Comparison of ENCODE assay signal across 14 cellular contexts in the genomic region with DNA sequence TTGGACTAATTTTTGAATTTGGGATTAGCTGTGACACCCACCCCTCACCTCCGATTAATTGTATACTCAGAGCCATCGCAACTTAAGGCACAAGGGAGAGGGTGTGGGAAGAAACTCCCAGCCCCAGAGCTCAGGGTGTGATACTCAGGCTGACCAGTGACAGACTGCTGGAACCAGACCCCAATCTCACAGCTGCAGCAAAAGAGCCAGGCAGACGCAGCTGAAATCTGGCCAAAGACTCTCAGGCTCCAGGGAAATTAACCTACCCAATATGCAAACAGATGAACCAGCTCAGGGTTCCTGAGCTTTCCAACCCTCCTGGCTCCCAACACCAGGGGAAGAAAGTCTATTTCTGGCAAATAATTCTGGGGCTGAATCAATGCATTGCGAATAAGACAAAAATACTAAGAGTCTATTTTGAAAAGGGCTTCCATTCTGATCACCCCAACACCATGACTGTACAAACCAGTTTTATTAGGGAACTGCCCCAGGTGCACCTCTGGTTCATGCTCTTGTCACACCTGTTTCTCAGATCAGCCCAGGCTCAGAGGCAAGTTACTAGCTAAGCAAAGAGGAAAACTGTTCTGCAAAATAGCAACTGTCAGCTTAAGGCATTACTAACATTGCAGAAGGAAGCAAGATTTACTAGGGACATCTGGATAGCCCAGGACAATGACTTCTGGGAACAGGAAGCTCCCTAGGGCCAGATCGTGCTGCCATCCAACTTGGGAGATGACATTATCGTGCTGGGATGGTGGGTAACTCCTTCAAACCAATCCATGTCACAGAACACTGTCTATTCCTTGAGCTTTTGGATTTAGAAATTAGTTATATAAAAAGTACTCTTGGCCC. TPM values are rescaled to one million over a fixed set of nuclear protein-coding genes. Genes with fewer than 3 reads are reported as not detected.
DNase-seq lines count a peak whose midpoint lies in the region; ATAC-seq and TF ChIP-seq lines count a peak whose summit lies in the region.
"Had no signal": no experiment of that assay in that cellular context is flagged by ENCODE, and none has a peak within 500 bp of the region (broad histone marks: within the 10 kb centered on the region; RNA-seq: fewer than 3 reads in every experiment).

No MANE protein-coding gene starts in this region.

- H3K27ac ChIP-seq in Karpas-422 (ENCODE audit: low read length) (peak overlapping the region; percentile 64), cingulate gyrus (ENCODE audit: low read depth, low read length) (peak overlapping the region; percentile 33), mesenchymal stem cell (ENCODE audit: low read length, poor library complexity, severe bottlenecking) (no peak overlapping the region), testis (peak overlapping the region in 1 of 2 donors; percentile 45)
- H3K27ac ChIP-seq: HL-60, lower lobe of right lung, pancreas had no signal

- no peak overlapping the region for H2BK5ac ChIP-seq in mesenchymal stem cell (ENCODE audit: low read depth, low read length, poor library complexity, severe bottlenecking)

- WGBS in mesenchymal stem cell = 96% methylated on average over 5 of the region's 6 CpGs
- WGBS in testis, 2 donors = 57 to 58% methylated on average over 6 of the region's 6 CpGs

- no peak overlapping the region for H3K9ac ChIP-seq in Karpas-422 (ENCODE audit: low read length)
- peak overlapping the region; percentile 31 for H3K9ac ChIP-seq in mesenchymal stem cell (ENCODE audit: low read length)

- no peak for DNase-seq in Karpas-422
- no peak for DNase-seq in mesenchymal stem cell
- DNase-seq in testis = peak; percentile 63
- no peak for DNase-seq in DMS153 treated with DMSO at 0.1 percent for 48 hours (lab: John Stamatoyannopoulos, UW; ENCODE audit: unreplicated experiment)
- DNase-seq in superior temporal gyrus (ENCODE audit: extremely low spot score) = no peak
- no peak for DNase-seq in activated CD4-positive, alpha-beta T cell treated with anti-CD3 and anti-CD28 coated beads for 1 hour
- DNase-seq: activated naive CD8-positive, alpha-beta T cell treated with anti-CD3 and anti-CD28 coated beads for 36 hours; lower lobe of right lung; NCI-H345; pancreas; SHP77 treated with DMSO at 0.1 percent for 48 hours had no signal

- H2BK12ac ChIP-seq in mesenchymal stem cell (ENCODE audit: low read length in 2 of 2) = no peak overlapping the region

- peaks cover 63% of the 10 kb centered on the region for H3K4me1 ChIP-seq in Karpas-422 (ENCODE audit: low read length)
- peaks cover 4% of the 10 kb centered on the region for H3K4me1 ChIP-seq in mesenchymal stem cell (ENCODE audit: control insufficient read depth, insufficient read depth, low read depth, low read length)
- peaks cover 11% of the 10 kb centered on the region for H3K4me1 ChIP-seq in testis
- H3K4me1 ChIP-seq: pancreas had no signal

- H3K23ac ChIP-seq in mesenchymal stem cell (ENCODE audit: low read length in 2 of 2) = no peak overlapping the region

- ATAC-seq in HG03520 (IDR thresholded peaks at IDR 0.05; ENCODE audit: unreplicated experiment) = no peak
- ATAC-seq: lower lobe of right lung, pancreas had no signal

- H4K8ac ChIP-seq in mesenchymal stem cell (ENCODE audit: low read length) = no peak overlapping the region

- no peak overlapping the region for H3K14ac ChIP-seq in mesenchymal stem cell (ENCODE audit: low read length in 2 of 2)

- H3K9me3 ChIP-seq in Karpas-422 (ENCODE audit: low read length) = no peaks in the 10 kb centered on the region
- no peaks in the 10 kb centered on the region for H3K9me3 ChIP-seq in mesenchymal stem cell (ENCODE audit: control insufficient read depth, low read length)
- H3K9me3 ChIP-seq in testis = no peaks in the 10 kb centered on the region
- H3K9me3 ChIP-seq: lower lobe of right lung, pancreas had no signal

- H3K4me2 ChIP-seq in Karpas-422 (ENCODE audit: low read depth, low read length, poor library complexity, severe bottlenecking) (no peak overlapping the region), mesenchymal stem cell (ENCODE audit: low read length, poor library complexity, severe bottlenecking) (no peak overlapping the region)

- no peak for TF ChIP-seq CTCF in testis (IDR thresholded peaks at IDR 0.05)

- intact Hi-C loops in testis (cut with DNase I; ENCODE audit: low total_unique reads) = no loop called here

- H4K91ac ChIP-seq in mesenchymal stem cell (ENCODE audit: low read length) = no peak overlapping the region

- no peaks in the 10 kb centered on the region for H4K20me1 ChIP-seq in Karpas-422 (ENCODE audit: insufficient read depth, low read depth, low read length)

- H2AFZ ChIP-seq in Karpas-422 (ENCODE audit: low read length) = no peak overlapping the region
- H2AFZ ChIP-seq in mesenchymal stem cell (ENCODE audit: low read depth, low read length) = no peak overlapping the region

- H2BK15ac ChIP-seq in mesenchymal stem cell (ENCODE audit: low read depth, poor library complexity, severe bottlenecking) = no peak overlapping the region

- H3K79me1 ChIP-seq in mesenchymal stem cell (replicated peaks; ENCODE audit: low read length, poor library complexity, severe bottlenecking) = peaks cover 11% of the 10 kb centered on the region

- no peak overlapping the region for H3K4me3 ChIP-seq in Karpas-422 (ENCODE audit: low read length)
- no peak overlapping the region for H3K4me3 ChIP-seq in mesenchymal stem cell (ENCODE audit: insufficient read depth in 1 of 2, low read depth in 1 of 2, low read length in 2 of 2)
- H3K4me3 ChIP-seq in testis = no peak overlapping the region
- H3K4me3 ChIP-seq: lower lobe of right lung, pancreas had no signal

- H3K27me3 ChIP-seq in Karpas-422 (ENCODE audit: low read length) (no peaks in the 10 kb centered on the region), mesenchymal stem cell (ENCODE audit: control insufficient read depth in 1 of 2, insufficient read depth in 1 of 2, low read length in 2 of 2) (no peaks in the 10 kb centered on the region), testis (no peaks in the 10 kb centered on the region)
- H3K27me3 ChIP-seq: pancreas had no signal

- H3K36me3 ChIP-seq in Karpas-422 (ENCODE audit: insufficient read depth, low read length) (peaks cover 39% of the 10 kb centered on the region), mesenchymal stem cell (ENCODE audit: control insufficient read depth in 1 of 2, insufficient read depth in 2 of 2, low read depth in 1 of 2, low read length in 2 of 2) (peaks cover 59 to 67% of the 10 kb centered on the region in 2 experiments), testis (ENCODE audit: low read depth, missing control alignments) (no peaks in the 10 kb centered on the region)

- H3K4ac ChIP-seq in mesenchymal stem cell (ENCODE audit: low read depth in 1 of 2, low read length in 2 of 2) = no peak overlapping the region

- no peaks in the 10 kb centered on the region for H3K9me2 ChIP-seq in Karpas-422 (replicated peaks; ENCODE audit: insufficient read depth, low read length)

- no peak overlapping the region for H3K18ac ChIP-seq in mesenchymal stem cell (ENCODE audit: low read depth in 1 of 2, low read length in 2 of 2)

- no peak overlapping the region for H2AK5ac ChIP-seq in mesenchymal stem cell (ENCODE audit: low read length, severe bottlenecking)

- H2BK120ac ChIP-seq in mesenchymal stem cell (ENCODE audit: low read depth, low read length) = no peak overlapping the region

- H3K79me2 ChIP-seq in Karpas-422 (ENCODE audit: low read length) = peaks cover 6% of the 10 kb centered on the region; the same call in 1 of the 2 replicates

- no peak for TF ChIP-seq POLR2A in testis (IDR thresholded peaks at IDR 0.05)

RNA-seq across cellular contexts. Expression of a gene that starts 30.3 kb away (rescaled TPM):
- 42.3 and 62.1 TPM in 2 replicates for total RNA-seq in Karpas-422 (2014; rRNA removed; shearing (Covaris generic); ENCODE audit: low replicate concordance)
- 20.3 TPM for polyA plus RNA-seq in mesenchymal stem cell (2013, experiment 1 of 2)
- 21.0 TPM for polyA plus RNA-seq in mesenchymal stem cell (2013, experiment 2 of 2)
- total RNA-seq in testis = 10 to 100 TPM; 67.1 to 96.5 TPM
- 94.4 TPM for polyA plus RNA-seq in testis (ENCODE audit: insufficient read depth, low read depth, low replicate concordance)
